8 cellular contexts compared by ENCODE assay signal in genomic region chr11:117843666-117844484, GRCh38. TPM values are rescaled to one million over a fixed set of nuclear protein-coding genes. Genes with fewer than 3 reads are reported as not detected.
DNase-seq lines count a peak whose midpoint lies in the region; ATAC-seq, FAIRE-seq and TF ChIP-seq lines count a peak whose summit lies in the region.

No MANE protein-coding gene starts in this region.

- H3K9ac ChIP-seq in kidney (ENCODE audit: low read length in 2 of 2): peak overlapping the region in 1 of 2 donors; percentile 16

- FAIRE-seq in bronchial epithelial cell (lab: Jason Lieb, UNC) (no peak), kidney (lab: Jason Lieb, UNC) (no peak)

- peak; percentile 89 for TF ChIP-seq CTCF in bronchial epithelial cell (IDR thresholded peaks at IDR 0.05; ENCODE audit: insufficient read depth, low read length, severe bottlenecking)
- TF ChIP-seq CTCF in kidney (IDR thresholded peaks at IDR 0.05; ENCODE audit: borderline replicate concordance, extremely low read depth, insufficient read depth): peak; percentile 100

- H3K4me3 ChIP-seq in bronchial epithelial cell (ENCODE audit: low read depth, low read length) (no peak overlapping the region), kidney (ENCODE audit: low read length in 2 of 2) (no peak overlapping the region)

- DNase-seq in NCI-H2107 treated with DMSO at 0.1 percent for 48 hours (lab: John Stamatoyannopoulos, UW; ENCODE audit: unreplicated experiment): peak; percentile 70
- DNase-seq in NCI-H2107 (lab: John Stamatoyannopoulos, UW): no peak
- peak; percentile 12 for DNase-seq in NCI-H2029 (lab: John Stamatoyannopoulos, UW)
- peak; percentile 57 for DNase-seq in bronchial epithelial cell (ENCODE audit: low read depth)
- peak; percentile 90 for DNase-seq in kidney
- DNase-seq in stimulated activated CD4-positive, alpha-beta T cell treated with anti-CD3 and anti-CD28 coated beads, Interleukin-1b, Interleukin-23, amount 100 ng/mL, for 48 hours: peak; percentile 78

- no peaks in the 10 kb centered on the region for H3K9me3 ChIP-seq in kidney (ENCODE audit: control insufficient read depth in 1 of 2, low read length in 2 of 2)

- peak; percentile 78 to 79 for ATAC-seq in activated CD4-positive, CD25-positive, alpha-beta regulatory T cell treated with anti-CD3 and anti-CD28 coated beads, Interleukin-2, amount 50 U/mL, for 24 hours
- no peak for ATAC-seq in GM18519 (IDR thresholded peaks at IDR 0.05; ENCODE audit: low FRiP score, unreplicated experiment)

- H3K27ac ChIP-seq in kidney (ENCODE audit: low read depth in 2 of 2, low read length in 2 of 2): no peak overlapping the region

- H3K27me3 ChIP-seq in bronchial epithelial cell (ENCODE audit: control insufficient read depth, insufficient read depth, low read length): peaks cover 2% of the 10 kb centered on the region

- H3K4me1 ChIP-seq in kidney (ENCODE audit: control insufficient read depth in 1 of 2, insufficient read depth in 1 of 2, low read depth in 1 of 2, low read length in 2 of 2): peaks cover 0 to 5% of the 10 kb centered on the region in 2 donors

- no peaks in the 10 kb centered on the region for H3K36me3 ChIP-seq in bronchial epithelial cell (ENCODE audit: control insufficient read depth, insufficient read depth, low read length)
- H3K36me3 ChIP-seq in kidney (ENCODE audit: control insufficient read depth in 1 of 2, insufficient read depth in 2 of 2, low read length in 2 of 2): no peaks in the 10 kb centered on the region

- intact Hi-C loops in kidney (cut with DNase I): loop anchor here (10.0 kb wide), 1 partner anchor 211 kb away; no protein-coding TSS in a partner anchor

RNA-seq across cellular contexts. Expression of gene FXYD2, which starts 19.3 kb away (rescaled TPM):
- not detected in 2 replicates for total RNA-seq in bronchial epithelial cell
- total RNA-seq in kidney: 2,527 TPM
- polyA plus RNA-seq in kidney (ENCODE audit: insufficient read depth, low read depth, low replicate concordance): 9,664 TPM

RNA-seq across cellular contexts. Expression of gene FXYD6, which starts 32.6 kb away (rescaled TPM):
- total RNA-seq in bronchial epithelial cell: not detected in 2 replicates
- total RNA-seq in kidney: 62.7 TPM
- polyA plus RNA-seq in kidney (ENCODE audit: insufficient read depth, low read depth, low replicate concordance): 57.8 TPM

RNA-seq across cellular contexts. Expression of gene DSCAML1, which starts 46.9 kb away (rescaled TPM):
- total RNA-seq in bronchial epithelial cell (under 0.01 TPM in 1 of 2 replicates, not detected in the other), kidney (17.3 TPM)
- 0.95 TPM for polyA plus RNA-seq in kidney (ENCODE audit: insufficient read depth, low read depth, low replicate concordance)

Comparison
In these comparisons a context has a peak if more than half of its experiments do, and no peak if none do; other contexts are left out.
1. RNA of gene FXYD2, which starts 19.3 kb away (total RNA-seq): 2,527 TPM in kidney (single experiment); not detected in bronchial epithelial cell; every median in the first group is over 1,000 times any median in the second.
2. RNA of gene FXYD6, which starts 32.6 kb away (total RNA-seq): 62.7 TPM in kidney (single experiment); not detected in bronchial epithelial cell; every median in the first group is over 10 times any median in the second.
3. RNA of gene DSCAML1, which starts 46.9 kb away (total RNA-seq): 17.3 TPM in kidney (single experiment); under 0.01 TPM in bronchial epithelial cell; every median in the first group is over 10 times any median in the second.